ENCODE assay signal across 1 cellular context in the genomic region with DNA sequence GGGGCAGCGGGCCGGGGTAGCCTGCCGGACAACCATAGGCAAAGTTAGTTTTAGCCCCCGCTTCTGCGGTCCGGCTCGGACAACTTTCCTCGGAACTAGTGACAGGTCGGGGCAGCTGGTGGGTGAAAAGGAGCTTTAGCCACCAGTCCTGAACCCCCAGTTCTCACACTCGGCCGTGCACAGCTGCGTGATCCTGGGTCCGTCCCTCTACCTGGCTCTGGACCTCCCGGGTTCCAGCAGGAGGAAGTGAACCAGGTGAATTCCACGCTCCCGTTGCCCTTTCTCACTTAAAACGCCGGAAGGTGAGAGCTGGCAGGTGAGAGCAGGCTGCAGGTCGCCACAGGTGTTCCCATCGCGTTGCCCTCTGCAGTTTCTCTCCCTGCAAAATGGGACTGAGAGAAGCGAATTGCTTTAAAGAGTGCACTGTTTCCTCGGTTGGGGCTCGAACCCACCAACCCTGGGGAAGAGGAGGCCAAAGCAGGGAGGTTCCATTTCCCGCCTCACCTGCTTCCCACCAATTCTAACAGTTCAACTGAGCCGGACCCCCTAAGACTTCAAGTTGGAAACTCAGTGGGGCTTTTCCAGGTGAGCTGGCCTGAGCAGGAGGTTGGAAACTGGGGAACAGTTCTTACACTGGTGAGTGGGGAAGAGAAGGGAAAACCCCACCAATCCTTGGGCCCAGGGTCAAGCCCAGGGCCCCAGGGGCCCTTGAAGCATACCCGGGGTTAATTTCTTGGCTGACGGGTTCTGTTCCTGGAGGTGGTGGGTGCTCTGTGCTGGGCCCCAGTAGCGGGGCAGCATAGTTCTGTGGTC.
TF ChIP-seq lines count a peak whose summit lies in the region.

No MANE protein-coding gene starts in this region.

TF ChIP-seq in H1, 55 proteins besides CTCF, POLR2A, EP300 and RAD21 (continued from another document):
- TF ChIP-seq KDM5A (IDR thresholded peaks at IDR 0.05; ENCODE audit: low read length): no peak
- TF ChIP-seq SAP30 (IDR thresholded peaks at IDR 0.05; ENCODE audit: insufficient read depth, insufficient replicate concordance, low read length): peak; percentile 83
- TF ChIP-seq EZH2 (IDR thresholded peaks at IDR 0.05; ENCODE audit: low read depth, low read length, severe bottlenecking): peak; percentile 35
- 0 out of 4 replicates have a peak, but pooled peaks of 1 of the 2 experiments have one; percentile 37 for TF ChIP-seq SIN3A (conservative IDR thresholded peaks at IDR 0.05 in 1 of 2, IDR thresholded peaks at IDR 0.05 in 1 of 2; ENCODE audit: low read depth in 1 of 2, low read length in 2 of 2)
- TF ChIP-seq ASH2L (IDR thresholded peaks at IDR 0.05; ENCODE audit: low read length): peak; percentile 39
- TF ChIP-seq SP1 (IDR thresholded peaks at IDR 0.05; ENCODE audit: low read depth, low read length): no peak
- 0 out of 2 replicates have a peak, but pooled peaks have one; percentile 2 for TF ChIP-seq TBP (IDR thresholded peaks at IDR 0.05; ENCODE audit: low read depth, low read length)
- TF ChIP-seq E2F6 (IDR thresholded peaks at IDR 0.05): peak; percentile 61; the same call in 1 of the 2 replicates
- TF ChIP-seq KDM4A (IDR thresholded peaks at IDR 0.05; ENCODE audit: low read depth, low read length, severe bottlenecking): peak; percentile 49
